22 cellular contexts compared by ENCODE assay signal in the genomic region with DNA sequence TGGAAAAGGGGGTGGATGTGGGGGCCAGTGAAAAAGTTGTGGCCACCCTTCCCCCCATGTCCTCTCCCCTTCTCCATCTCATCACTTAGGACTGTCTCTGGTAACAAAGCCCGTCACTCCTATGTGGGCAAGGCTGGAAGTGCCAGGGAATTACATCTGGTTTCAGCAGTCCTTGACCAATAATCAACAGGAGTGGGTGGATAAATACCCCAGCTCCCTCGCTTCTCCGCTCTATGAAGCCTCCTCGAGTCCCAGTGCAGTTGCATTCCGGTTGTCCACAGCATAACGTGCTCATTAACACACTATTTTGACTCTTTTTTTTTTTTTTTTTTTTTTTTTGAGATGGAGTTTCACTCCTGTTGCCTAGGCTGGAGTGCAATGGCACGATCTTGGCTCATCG. TPM values are rescaled to one million over a fixed set of nuclear protein-coding genes. Genes with fewer than 3 reads are reported as not detected.
DNase-seq lines count a peak whose midpoint lies in the region; ATAC-seq and TF ChIP-seq lines count a peak whose summit lies in the region.
"Had no signal": no experiment of that assay in that cellular context is flagged by ENCODE, and none has a peak within 500 bp of the region (broad histone marks: within the 10 kb centered on the region; RNA-seq: fewer than 3 reads in every experiment).

No MANE protein-coding gene starts in this region.

- H3K36me3 Mint-ChIP-seq in activated CD4-positive, alpha-beta T cell treated with anti-CD3 and anti-CD28 coated beads, Interleukin-2, amount 10 ng/mL, durations not matched to agents 7 days and 5 days (ENCODE audit: low read depth), result peaks cover 50% of the 10 kb centered on the region
- H3K36me3 Mint-ChIP-seq in natural killer cell, result no peaks in the 10 kb centered on the region
- H3K36me3 Mint-ChIP-seq in natural killer cell treated with Interleukin-12 subunit alpha and Interleukin-12 subunit beta and Interleukin-15 and Interleukin-18, amount 100 ng/mL, for 72 hours, result peaks cover 5% of the 10 kb centered on the region

- no peak for DNase-seq in activated CD4-positive, alpha-beta T cell treated with anti-CD3 and anti-CD28 coated beads, Interleukin-2, amount 10 ng/mL, durations not matched to agents 7 days and 5 days
- DNase-seq in activated CD4-positive, alpha-beta T cell treated with anti-CD3 and anti-CD28 coated beads, Interleukin-2, amount 50 U/mL, for 1 hour, result no peak
- no peak for DNase-seq in natural killer cell
- DNase-seq in natural killer cell treated with Interleukin-12 subunit alpha and Interleukin-12 subunit beta and Interleukin-15 and Interleukin-18, amount 100 ng/mL, for 72 hours (ENCODE audit: low spot score), result no peak
- DNase-seq in brain microvascular endothelial cell, result no peak
- DNase-seq: Caco-2; CD4-positive, CD25-positive, alpha-beta regulatory T cell; CD8-positive, alpha-beta T cell; DMS79; EL; GDM1; GM23248; H7; HCEC 1CT had no signal

- intact Hi-C loops in natural killer cell (cut with micrococcal nuclease), result no loop called here

- peak overlapping the region; percentile 52 for H3K27ac ChIP-seq in neutrophil
- H3K27ac ChIP-seq in brain microvascular endothelial cell, result no peak overlapping the region
- H3K27ac ChIP-seq: 22Rv1, BLaER1, C4-2B, GM23248 had no signal

- ATAC-seq in natural killer cell (no peak), HG02571 (IDR thresholded peaks at IDR 0.05; ENCODE audit: unreplicated experiment) (no peak), HG02642 (IDR thresholded peaks at IDR 0.05; ENCODE audit: poor library complexity, unreplicated experiment) (no peak)
- ATAC-seq in natural killer cell treated with Interleukin-12 subunit alpha and Interleukin-12 subunit beta and Interleukin-15 and Interleukin-18, amount 100 ng/mL, for 72 hours, result no peak
- ATAC-seq: CD8-positive, alpha-beta T cell; GM12878 had no signal

- H3K9me3 ChIP-seq in neutrophil, result no peaks in the 10 kb centered on the region
- H3K9me3 ChIP-seq: BLaER1, Caco-2 had no signal

- no peaks in the 10 kb centered on the region for H3K27me3 ChIP-seq in neutrophil
- no peaks in the 10 kb centered on the region for H3K27me3 ChIP-seq in brain microvascular endothelial cell (replicated peaks)
- H3K27me3 ChIP-seq: BLaER1 had no signal

- H3K4me1 ChIP-seq in neutrophil (ENCODE audit: control insufficient read depth in 1 of 2, insufficient read depth in 1 of 2, low read depth in 1 of 2, low read length in 1 of 2), result peaks cover 6 to 7% of the 10 kb centered on the region in 2 experiments
- H3K4me1 ChIP-seq: Caco-2 had no signal

- CTCF ChIA-PET in activated CD4-positive, alpha-beta T cell treated with anti-CD3 and anti-CD28 coated beads, Interleukin-2, amount 10 ng/mL, durations not matched to agents 7 days and 5 days (lab: Charles Lee), result no interaction called here

- no peaks in the 10 kb centered on the region for H3K27me3 Mint-ChIP-seq in activated CD4-positive, alpha-beta T cell treated with anti-CD3 and anti-CD28 coated beads, Interleukin-2, amount 10 ng/mL, durations not matched to agents 7 days and 5 days
- H3K27me3 Mint-ChIP-seq in natural killer cell (ENCODE audit: low read depth in 2 of 2), result no peaks in the 10 kb centered on the region
- no peaks in the 10 kb centered on the region for H3K27me3 Mint-ChIP-seq in natural killer cell treated with Interleukin-12 subunit alpha and Interleukin-12 subunit beta and Interleukin-15 and Interleukin-18, amount 100 ng/mL, for 72 hours
- H3K27me3 Mint-ChIP-seq: B cell; CD4-positive, CD25-positive, alpha-beta regulatory T cell had no signal

- peaks cover 99% of the 10 kb centered on the region for H3K36me3 ChIP-seq in neutrophil
- H3K36me3 ChIP-seq in brain microvascular endothelial cell (replicated peaks), result no peaks in the 10 kb centered on the region

- in situ Hi-C loops in brain microvascular endothelial cell (cut with HindIII; ENCODE audit: low pct_ligation_motif_present, low sequenced_read_pairs), result no loop called here

- TF ChIP-seq CTCF in natural killer cell (IDR thresholded peaks at IDR 0.05), result no peak
- no peak for TF ChIP-seq CTCF in neutrophil (IDR thresholded peaks at IDR 0.05)
- no peak for TF ChIP-seq CTCF in brain microvascular endothelial cell (IDR thresholded peaks at IDR 0.05; ENCODE audit: low read depth, low read length, missing control alignments)

- no peaks in the 10 kb centered on the region for H3K9me3 Mint-ChIP-seq in activated CD4-positive, alpha-beta T cell treated with anti-CD3 and anti-CD28 coated beads, Interleukin-2, amount 10 ng/mL, durations not matched to agents 7 days and 5 days
- H3K9me3 Mint-ChIP-seq in natural killer cell, result peaks cover 0 to 3% of the 10 kb centered on the region in 2 donors
- H3K9me3 Mint-ChIP-seq in natural killer cell treated with Interleukin-12 subunit alpha and Interleukin-12 subunit beta and Interleukin-15 and Interleukin-18, amount 100 ng/mL, for 72 hours, result no peaks in the 10 kb centered on the region
- H3K9me3 Mint-ChIP-seq: CD4-positive, CD25-positive, alpha-beta regulatory T cell; CD8-positive, alpha-beta T cell had no signal

- POLR2A ChIA-PET in activated CD4-positive, alpha-beta T cell treated with anti-CD3 and anti-CD28 coated beads, Interleukin-2, amount 10 ng/mL, durations not matched to agents 7 days and 5 days (lab: Charles Lee), result no interaction called here

- H3K27ac Mint-ChIP-seq in activated CD4-positive, alpha-beta T cell treated with anti-CD3 and anti-CD28 coated beads, Interleukin-2, amount 10 ng/mL, durations not matched to agents 7 days and 5 days, result peak overlapping the region; percentile 28
- H3K27ac Mint-ChIP-seq in natural killer cell, result peak overlapping the region; percentile 31
- no peak overlapping the region for H3K27ac Mint-ChIP-seq in natural killer cell treated with Interleukin-12 subunit alpha and Interleukin-12 subunit beta and Interleukin-15 and Interleukin-18, amount 100 ng/mL, for 72 hours
- H3K27ac Mint-ChIP-seq: B cell; CD4-positive, CD25-positive, alpha-beta regulatory T cell; CD8-positive, alpha-beta T cell had no signal

- no peak overlapping the region for H3K4me3 Mint-ChIP-seq in activated CD4-positive, alpha-beta T cell treated with anti-CD3 and anti-CD28 coated beads, Interleukin-2, amount 10 ng/mL, durations not matched to agents 7 days and 5 days
- no peak overlapping the region for H3K4me3 Mint-ChIP-seq in natural killer cell
- no peak overlapping the region for H3K4me3 Mint-ChIP-seq in natural killer cell treated with Interleukin-12 subunit alpha and Interleukin-12 subunit beta and Interleukin-15 and Interleukin-18, amount 100 ng/mL, for 72 hours
- H3K4me3 Mint-ChIP-seq: B cell; CD4-positive, CD25-positive, alpha-beta regulatory T cell; CD8-positive, alpha-beta T cell had no signal

- H3K4me1 Mint-ChIP-seq in activated CD4-positive, alpha-beta T cell treated with anti-CD3 and anti-CD28 coated beads, Interleukin-2, amount 10 ng/mL, durations not matched to agents 7 days and 5 days, result peaks cover 2% of the 10 kb centered on the region
- H3K4me1 Mint-ChIP-seq in natural killer cell, result peaks cover 9 to 23% of the 10 kb centered on the region in 2 donors
- peaks cover 9 to 15% of the 10 kb centered on the region in 2 donors for H3K4me1 Mint-ChIP-seq in natural killer cell treated with Interleukin-12 subunit alpha and Interleukin-12 subunit beta and Interleukin-15 and Interleukin-18, amount 100 ng/mL, for 72 hours (ENCODE audit: low read depth in 2 of 2)
- H3K4me1 Mint-ChIP-seq: B cell; CD4-positive, CD25-positive, alpha-beta regulatory T cell had no signal

- H3K4me3 ChIP-seq in neutrophil (ENCODE audit: low read depth in 1 of 2, low read length in 1 of 2), result no peak overlapping the region
- H3K4me3 ChIP-seq in brain microvascular endothelial cell (ENCODE audit: low read depth, low read length), result no peak overlapping the region
- H3K4me3 ChIP-seq: BLaER1, GM12878, GM23248 had no signal

RNA-seq across cellular contexts. Expression of a gene that starts 31.5 kb away (rescaled TPM):
- 100 to 1,000 TPM; 359 to 366 TPM for total RNA-seq in activated CD4-positive, alpha-beta T cell treated with anti-CD3 and anti-CD28 coated beads, Interleukin-2, amount 10 ng/mL, durations not matched to agents 7 days and 5 days
- total RNA-seq in natural killer cell, result 1,000 to 10,000 TPM in 2 of 3 donors, 100 to 1,000 TPM in 1; 971 to 1,223 (median 1,014) TPM
- total RNA-seq in natural killer cell treated with Interleukin-12 subunit alpha and Interleukin-12 subunit beta and Interleukin-15 and Interleukin-18, amount 100 ng/mL, for 72 hours, result 100 to 1,000 TPM; 216 to 232 TPM

RNA-seq across cellular contexts. Expression of a gene that starts 31.8 kb away (rescaled TPM):
- total RNA-seq in activated CD4-positive, alpha-beta T cell treated with anti-CD3 and anti-CD28 coated beads, Interleukin-2, amount 10 ng/mL, durations not matched to agents 7 days and 5 days, result 10 to 100 TPM; 46.8 to 47.3 TPM
- 10 to 100 TPM; 42.1 to 46.4 (median 42.3) TPM for total RNA-seq in natural killer cell
- total RNA-seq in natural killer cell treated with Interleukin-12 subunit alpha and Interleukin-12 subunit beta and Interleukin-15 and Interleukin-18, amount 100 ng/mL, for 72 hours, result 10 to 100 TPM; 15.5 to 16.8 TPM

RNA-seq across cellular contexts. Expression of a gene that starts 43.3 kb away (rescaled TPM):
- total RNA-seq in activated CD4-positive, alpha-beta T cell treated with anti-CD3 and anti-CD28 coated beads, Interleukin-2, amount 10 ng/mL, durations not matched to agents 7 days and 5 days, result 1 to 10 TPM; 3.8 to 6.7 TPM
- total RNA-seq in natural killer cell, result 10 to 100 TPM in 1 of 3 donors, 1 to 10 TPM in 2; 7.7 to 17.5 (median 9.0) TPM
- 1 to 10 TPM; 1.5 to 2.0 TPM for total RNA-seq in natural killer cell treated with Interleukin-12 subunit alpha and Interleukin-12 subunit beta and Interleukin-15 and Interleukin-18, amount 100 ng/mL, for 72 hours
- total RNA-seq: Caco-2, GM23248 had no signal

Comparison
In these comparisons a context has a peak if more than half of its experiments do, and no peak if none do; other contexts are left out.
1. H3K27ac Mint-ChIP-seq: peak in activated CD4-positive, alpha-beta T cell treated with anti-CD3 and anti-CD28 coated beads, Interleukin-2, amount 10 ng/mL, durations not matched to agents 7 days and 5 days (single experiment) and natural killer cell (2 of 2); none in natural killer cell treated with Interleukin-12 subunit alpha and Interleukin-12 subunit beta and Interleukin-15 and Interleukin-18, amount 100 ng/mL, for 72 hours (0 of 2).